Comparison of ENCODE assay signal across 24 cellular contexts in genomic region chr1:191668525-191668924, GRCh38.
"Had no signal": no experiment of that assay in that cellular context is flagged by ENCODE, and none has a peak within 500 bp of the region (broad histone marks: within the 10 kb centered on the region; RNA-seq: fewer than 3 reads in every experiment).

No MANE protein-coding gene starts in this region.

- H3K9me3 Mint-ChIP-seq: activated B cell treated with CpG ODN at 0.5 μM for 24 hours; activated CD4-positive, alpha-beta memory T cell treated with anti-CD3 and anti-CD28 coated beads, Interleukin-2, amount 10 ng/mL, durations not matched to agents 7 days and 5 days; activated CD4-positive, alpha-beta T cell treated with anti-CD3 and anti-CD28 coated beads, Interleukin-2, amount 10 ng/mL, durations not matched to agents 7 days and 5 days; activated naive CD4-positive, alpha-beta T cell treated with anti-CD3 and anti-CD28 coated beads for 36 hours had no signal

- ATAC-seq: activated T-helper 17 cell treated with anti-CD3 and anti-CD28 coated beads, Interleukin-2, amount 50 U/mL, for 72 hours; PC-3; T-cell had no signal

- DNase-seq: activated B cell treated with CpG ODN at 0.5 μM for 24 hours; activated CD4-positive, alpha-beta memory T cell treated with anti-CD3 and anti-CD28 coated beads, Interleukin-2, amount 10 ng/mL, durations not matched to agents 7 days and 5 days; activated CD4-positive, alpha-beta T cell treated with anti-CD3 and anti-CD28 coated beads, Interleukin-2, amount 10 ng/mL, durations not matched to agents 7 days and 5 days; activated gamma-delta T cell; activated naive CD4-positive, alpha-beta T cell treated with anti-CD3 and anti-CD28 coated beads for 36 hours; activated T-cell treated with anti-CD3 and anti-CD28 coated beads for 4 hours; activated T-cell treated with anti-CD3 and anti-CD28 coated beads, Interleukin-2, amount 50 U/mL, for 48 hours; brain microvascular endothelial cell; Kasumi-1; NCI-H1092; NCI-H1417; NCI-H1930; NCI-H2171 treated with DMSO at 0.1 percent for 48 hours; NCI-H226; NCI-H526 treated with DMSO at 0.1 percent for 48 hours; NCI-H82; PC-3; SHP77 treated with DMSO at 0.1 percent for 48 hours; T-cell; T-helper 2 cell; T1000 had no signal

- H3K27ac Mint-ChIP-seq: activated B cell treated with CpG ODN at 0.5 μM for 24 hours; activated CD4-positive, alpha-beta memory T cell treated with anti-CD3 and anti-CD28 coated beads, Interleukin-2, amount 10 ng/mL, durations not matched to agents 7 days and 5 days; activated CD4-positive, alpha-beta T cell treated with anti-CD3 and anti-CD28 coated beads, Interleukin-2, amount 10 ng/mL, durations not matched to agents 7 days and 5 days; activated naive CD4-positive, alpha-beta T cell treated with anti-CD3 and anti-CD28 coated beads for 36 hours; activated naive CD8-positive, alpha-beta T cell; activated T-helper 17 cell treated with anti-CD3 and anti-CD28 coated beads, Interleukin-2, amount 50 U/mL, for 72 hours; T-cell had no signal

- H3K27me3 ChIP-seq: brain microvascular endothelial cell, cardiac muscle cell had no signal

- H3K36me3 ChIP-seq: brain microvascular endothelial cell, cardiac muscle cell had no signal

- H3K4me1 Mint-ChIP-seq: activated B cell treated with CpG ODN at 0.5 μM for 24 hours; activated CD4-positive, alpha-beta memory T cell treated with anti-CD3 and anti-CD28 coated beads, Interleukin-2, amount 10 ng/mL, durations not matched to agents 7 days and 5 days; activated CD4-positive, alpha-beta T cell treated with anti-CD3 and anti-CD28 coated beads, Interleukin-2, amount 10 ng/mL, durations not matched to agents 7 days and 5 days; activated T-helper 17 cell treated with anti-CD3 and anti-CD28 coated beads, Interleukin-2, amount 50 U/mL, for 72 hours; T-cell had no signal

- H3K4me3 Mint-ChIP-seq: activated B cell treated with CpG ODN at 0.5 μM for 24 hours; activated CD4-positive, alpha-beta memory T cell treated with anti-CD3 and anti-CD28 coated beads, Interleukin-2, amount 10 ng/mL, durations not matched to agents 7 days and 5 days; activated CD4-positive, alpha-beta T cell treated with anti-CD3 and anti-CD28 coated beads, Interleukin-2, amount 10 ng/mL, durations not matched to agents 7 days and 5 days; activated naive CD4-positive, alpha-beta T cell treated with anti-CD3 and anti-CD28 coated beads for 36 hours; activated naive CD8-positive, alpha-beta T cell; activated T-helper 17 cell treated with anti-CD3 and anti-CD28 coated beads, Interleukin-2, amount 50 U/mL, for 72 hours; T-cell had no signal

- H3K4me3 ChIP-seq: cardiac muscle cell had no signal

- H3K27me3 Mint-ChIP-seq: activated B cell treated with CpG ODN at 0.5 μM for 24 hours; activated CD4-positive, alpha-beta memory T cell treated with anti-CD3 and anti-CD28 coated beads, Interleukin-2, amount 10 ng/mL, durations not matched to agents 7 days and 5 days; activated CD4-positive, alpha-beta T cell treated with anti-CD3 and anti-CD28 coated beads, Interleukin-2, amount 10 ng/mL, durations not matched to agents 7 days and 5 days; activated naive CD8-positive, alpha-beta T cell; activated T-helper 17 cell treated with anti-CD3 and anti-CD28 coated beads, Interleukin-2, amount 50 U/mL, for 72 hours; T-cell had no signal

- H3K36me3 Mint-ChIP-seq: activated naive CD8-positive, alpha-beta T cell; T-cell had no signal

- H3K27ac ChIP-seq: brain microvascular endothelial cell, cardiac muscle cell had no signal
